In genomic region chr3:42226470-42227425, GRCh38 we compare ENCODE assay signal across 1 cellular context.
TF ChIP-seq lines count a peak whose summit lies in the region.

No MANE protein-coding gene starts in this region.

TF ChIP-seq in HepG2, 621 proteins besides CTCF, POLR2A, EP300 and RAD21 (continued from another document):
- TF ChIP-seq, protein P1, sequence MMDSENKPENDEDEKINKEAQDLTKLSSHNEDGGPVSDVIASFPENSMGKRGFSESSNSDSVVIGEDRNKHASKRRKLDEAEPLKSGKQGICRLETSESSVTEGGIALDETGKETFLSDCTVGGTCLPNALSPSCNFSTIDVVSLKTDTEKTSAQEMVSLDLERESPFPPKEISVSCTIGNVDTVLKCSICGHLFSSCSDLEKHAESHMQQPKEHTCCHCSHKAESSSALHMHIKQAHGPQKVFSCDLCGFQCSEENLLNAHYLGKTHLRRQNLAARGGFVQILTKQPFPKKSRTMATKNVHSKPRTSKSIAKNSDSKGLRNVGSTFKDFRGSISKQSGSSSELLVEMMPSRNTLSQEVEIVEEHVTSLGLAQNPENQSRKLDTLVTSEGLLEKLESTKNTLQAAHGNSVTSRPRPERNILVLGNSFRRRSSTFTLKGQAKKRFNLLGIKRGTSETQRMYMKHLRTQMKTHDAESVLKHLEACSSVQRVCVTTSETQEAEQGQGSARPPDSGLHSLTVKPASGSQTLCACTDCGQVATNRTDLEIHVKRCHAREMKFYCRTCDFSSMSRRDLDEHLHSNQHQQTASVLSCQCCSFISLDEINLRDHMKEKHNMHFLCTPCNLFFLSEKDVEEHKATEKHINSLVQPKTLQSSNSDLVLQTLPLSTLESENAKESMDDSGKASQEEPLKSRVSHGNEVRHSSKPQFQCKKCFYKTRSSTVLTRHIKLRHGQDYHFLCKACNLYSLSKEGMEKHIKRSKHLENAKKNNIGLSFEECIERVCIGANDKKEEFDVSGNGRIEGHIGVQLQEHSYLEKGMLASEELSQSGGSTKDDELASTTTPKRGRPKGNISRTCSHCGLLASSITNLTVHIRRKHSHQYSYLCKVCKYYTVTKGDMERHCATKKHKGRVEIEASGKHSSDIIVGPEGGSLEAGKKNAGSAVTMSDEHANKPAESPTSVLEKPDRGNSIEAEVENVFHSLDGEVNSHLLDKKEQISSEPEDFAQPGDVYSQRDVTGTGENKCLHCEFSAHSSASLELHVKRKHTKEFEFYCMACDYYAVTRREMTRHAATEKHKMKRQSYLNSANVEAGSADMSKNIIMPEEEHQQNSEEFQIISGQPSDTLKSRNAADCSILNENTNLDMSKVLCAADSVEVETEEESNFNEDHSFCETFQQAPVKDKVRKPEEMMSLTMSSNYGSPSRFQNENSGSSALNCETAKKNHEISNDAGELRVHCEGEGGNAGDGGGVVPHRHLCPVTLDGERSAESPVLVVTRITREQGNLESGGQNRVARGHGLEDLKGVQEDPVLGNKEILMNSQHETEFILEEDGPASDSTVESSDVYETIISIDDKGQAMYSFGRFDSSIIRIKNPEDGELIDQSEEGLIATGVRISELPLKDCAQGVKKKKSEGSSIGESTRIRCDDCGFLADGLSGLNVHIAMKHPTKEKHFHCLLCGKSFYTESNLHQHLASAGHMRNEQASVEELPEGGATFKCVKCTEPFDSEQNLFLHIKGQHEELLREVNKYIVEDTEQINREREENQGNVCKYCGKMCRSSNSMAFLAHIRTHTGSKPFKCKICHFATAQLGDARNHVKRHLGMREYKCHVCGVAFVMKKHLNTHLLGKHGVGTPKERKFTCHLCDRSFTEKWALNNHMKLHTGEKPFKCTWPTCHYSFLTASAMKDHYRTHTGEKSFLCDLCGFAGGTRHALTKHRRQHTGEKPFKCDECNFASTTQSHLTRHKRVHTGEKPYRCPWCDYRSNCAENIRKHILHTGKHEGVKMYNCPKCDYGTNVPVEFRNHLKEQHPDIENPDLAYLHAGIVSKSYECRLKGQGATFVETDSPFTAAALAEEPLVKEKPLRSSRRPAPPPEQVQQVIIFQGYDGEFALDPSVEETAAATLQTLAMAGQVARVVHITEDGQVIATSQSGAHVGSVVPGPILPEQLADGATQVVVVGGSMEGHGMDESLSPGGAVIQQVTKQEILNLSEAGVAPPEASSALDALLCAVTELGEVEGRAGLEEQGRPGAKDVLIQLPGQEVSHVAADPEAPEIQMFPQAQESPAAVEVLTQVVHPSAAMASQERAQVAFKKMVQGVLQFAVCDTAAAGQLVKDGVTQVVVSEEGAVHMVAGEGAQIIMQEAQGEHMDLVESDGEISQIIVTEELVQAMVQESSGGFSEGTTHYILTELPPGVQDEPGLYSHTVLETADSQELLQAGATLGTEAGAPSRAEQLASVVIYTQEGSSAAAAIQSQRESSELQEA (CRISPR knock-in tag; IDR thresholded peaks at IDR 0.05; ENCODE audit: not compliant biosample characterization) = no peak
